ENCODE assay signal across 1 cellular context in the genomic region with DNA sequence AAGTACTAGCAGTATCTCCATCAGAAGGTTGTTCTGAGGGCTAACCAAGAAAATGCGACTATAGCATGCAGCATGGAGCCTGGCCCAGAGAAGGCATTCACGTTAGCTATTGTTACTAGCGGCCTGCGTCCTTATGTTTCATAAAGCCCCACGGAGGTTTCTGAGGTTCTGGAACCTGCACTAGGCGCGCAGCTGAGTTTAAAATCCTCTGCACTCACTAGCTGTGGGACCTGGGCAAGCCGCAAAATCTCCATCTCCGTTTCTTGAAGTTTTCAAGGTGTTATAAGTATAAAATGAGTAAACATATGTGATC.
TF ChIP-seq lines count a peak whose summit lies in the region.

No MANE protein-coding gene starts in this region.

TF ChIP-seq in GM23338, 12 proteins besides CTCF, POLR2A, EP300 and RAD21 (continued from another document):
- TF ChIP-seq EZH2phosphoT487 (IDR thresholded peaks at IDR 0.05; ENCODE audit: unreplicated experiment), result no peak
- TF ChIP-seq, protein P1, sequence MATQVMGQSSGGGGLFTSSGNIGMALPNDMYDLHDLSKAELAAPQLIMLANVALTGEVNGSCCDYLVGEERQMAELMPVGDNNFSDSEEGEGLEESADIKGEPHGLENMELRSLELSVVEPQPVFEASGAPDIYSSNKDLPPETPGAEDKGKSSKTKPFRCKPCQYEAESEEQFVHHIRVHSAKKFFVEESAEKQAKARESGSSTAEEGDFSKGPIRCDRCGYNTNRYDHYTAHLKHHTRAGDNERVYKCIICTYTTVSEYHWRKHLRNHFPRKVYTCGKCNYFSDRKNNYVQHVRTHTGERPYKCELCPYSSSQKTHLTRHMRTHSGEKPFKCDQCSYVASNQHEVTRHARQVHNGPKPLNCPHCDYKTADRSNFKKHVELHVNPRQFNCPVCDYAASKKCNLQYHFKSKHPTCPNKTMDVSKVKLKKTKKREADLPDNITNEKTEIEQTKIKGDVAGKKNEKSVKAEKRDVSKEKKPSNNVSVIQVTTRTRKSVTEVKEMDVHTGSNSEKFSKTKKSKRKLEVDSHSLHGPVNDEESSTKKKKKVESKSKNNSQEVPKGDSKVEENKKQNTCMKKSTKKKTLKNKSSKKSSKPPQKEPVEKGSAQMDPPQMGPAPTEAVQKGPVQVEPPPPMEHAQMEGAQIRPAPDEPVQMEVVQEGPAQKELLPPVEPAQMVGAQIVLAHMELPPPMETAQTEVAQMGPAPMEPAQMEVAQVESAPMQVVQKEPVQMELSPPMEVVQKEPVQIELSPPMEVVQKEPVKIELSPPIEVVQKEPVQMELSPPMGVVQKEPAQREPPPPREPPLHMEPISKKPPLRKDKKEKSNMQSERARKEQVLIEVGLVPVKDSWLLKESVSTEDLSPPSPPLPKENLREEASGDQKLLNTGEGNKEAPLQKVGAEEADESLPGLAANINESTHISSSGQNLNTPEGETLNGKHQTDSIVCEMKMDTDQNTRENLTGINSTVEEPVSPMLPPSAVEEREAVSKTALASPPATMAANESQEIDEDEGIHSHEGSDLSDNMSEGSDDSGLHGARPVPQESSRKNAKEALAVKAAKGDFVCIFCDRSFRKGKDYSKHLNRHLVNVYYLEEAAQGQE (IDR thresholded peaks at IDR 0.05; ENCODE audit: unreplicated experiment), result no peak
- no peak for TF ChIP-seq JUNB (IDR thresholded peaks at IDR 0.05; ENCODE audit: unreplicated experiment)
- no peak for TF ChIP-seq ETS1 (IDR thresholded peaks at IDR 0.05)
- TF ChIP-seq ZNF331 (CRISPR knock-in tag; IDR thresholded peaks at IDR 0.05; ENCODE audit: low read depth), result no peak
- TF ChIP-seq STAT1 (IDR thresholded peaks at IDR 0.05; ENCODE audit: unreplicated experiment), result no peak
- TF ChIP-seq NANOG (IDR thresholded peaks at IDR 0.05; ENCODE audit: borderline replicate concordance), result no peak
- TF ChIP-seq POLR2AphosphoS5 (IDR thresholded peaks at IDR 0.05; ENCODE audit: low read depth), result no peak
- TF ChIP-seq ZNF114 (CRISPR knock-in tag; IDR thresholded peaks at IDR 0.05), result no peak
TF ChIP-seq in GM23338: peak in this region for 0.
